Comparison of ENCODE assay signal across 20 cellular contexts in the genomic region with DNA sequence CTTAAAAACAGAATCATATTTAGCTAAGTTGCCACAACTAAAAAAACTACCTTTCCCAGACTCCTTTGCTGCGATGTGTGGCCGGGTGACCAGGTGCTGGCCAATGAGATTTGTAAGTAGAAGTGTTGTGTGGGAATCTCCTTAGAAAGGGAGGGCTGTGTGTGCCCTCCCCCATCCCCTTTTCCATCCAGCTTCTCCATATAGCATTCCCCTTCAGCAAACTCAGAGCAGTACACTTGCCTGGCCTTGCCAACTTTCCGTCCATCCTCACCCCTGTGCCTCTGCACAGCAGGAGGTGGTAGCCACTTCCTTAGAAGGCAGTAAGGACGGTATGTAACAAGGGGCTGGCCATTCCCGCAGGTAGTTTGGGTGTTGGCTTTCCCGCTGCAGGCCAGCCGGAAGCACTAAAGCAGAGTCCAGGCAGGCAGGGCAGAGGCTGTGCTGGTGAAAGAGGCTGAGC. TPM values are rescaled to one million over a fixed set of nuclear protein-coding genes. Genes with fewer than 3 reads are reported as not detected.
DNase-seq lines count a peak whose midpoint lies in the region; ATAC-seq and TF ChIP-seq lines count a peak whose summit lies in the region.
"Had no signal": no experiment of that assay in that cellular context is flagged by ENCODE, and none has a peak within 500 bp of the region (broad histone marks: within the 10 kb centered on the region; RNA-seq: fewer than 3 reads in every experiment).

No MANE protein-coding gene starts in this region.

- H3K36me3 ChIP-seq in GM23338 (ENCODE audit: insufficient read depth), result no peaks in the 10 kb centered on the region
- no peaks in the 10 kb centered on the region for H3K36me3 ChIP-seq in WERI-Rb-1
- no peaks in the 10 kb centered on the region for H3K36me3 ChIP-seq in neural progenitor cell
- H3K36me3 ChIP-seq: heart right ventricle, thyroid gland had no signal

- H3K9me3 Mint-ChIP-seq in GM23338 (no peaks in the 10 kb centered on the region), neural progenitor cell (no peaks in the 10 kb centered on the region)
- no peaks in the 10 kb centered on the region for H3K9me3 Mint-ChIP-seq in activated CD8-positive, alpha-beta T cell treated with anti-CD3 and anti-CD28 coated beads for 36 hours
- H3K9me3 Mint-ChIP-seq: activated CD4-positive, alpha-beta memory T cell treated with anti-CD3 and anti-CD28 coated beads for 36 hours; activated naive CD4-positive, alpha-beta T cell treated with anti-CD3 and anti-CD28 coated beads, Interleukin-2, amount 50 U/mL, for 72 hours; activated T-cell treated with anti-CD3 and anti-CD28 coated beads, Interleukin-2, amount 50 U/mL, for 72 hours; naive thymus-derived CD8-positive, alpha-beta T cell had no signal

- H3K79me2 ChIP-seq in GM23338 (replicated peaks; ENCODE audit: insufficient read depth) (no peaks in the 10 kb centered on the region), neural progenitor cell (ENCODE audit: low read depth) (no peaks in the 10 kb centered on the region)

- POLR2A ChIA-PET in activated CD8-positive, alpha-beta T cell treated with anti-CD3 and anti-CD28 coated beads for 36 hours (lab: Charles Lee), result no interaction called here

- H4K20me1 ChIP-seq in GM23338 (replicated peaks; ENCODE audit: insufficient read depth) (no peaks in the 10 kb centered on the region; the same call in 1 of the 2 replicates), neural progenitor cell (ENCODE audit: low read depth) (no peaks in the 10 kb centered on the region)

- H3K27me3 ChIP-seq in GM23338 (ENCODE audit: insufficient read depth) (no peaks in the 10 kb centered on the region), WERI-Rb-1 (ENCODE audit: insufficient read depth, low read depth, severe bottlenecking) (no peaks in the 10 kb centered on the region), neural progenitor cell (no peaks in the 10 kb centered on the region)
- H3K27me3 ChIP-seq: thyroid gland had no signal

- H3K9me3 ChIP-seq in WERI-Rb-1 (ENCODE audit: severe bottlenecking), result no peaks in the 10 kb centered on the region
- no peaks in the 10 kb centered on the region for H3K9me3 ChIP-seq in neural progenitor cell (ENCODE audit: low read depth)
- H3K9me3 ChIP-seq: heart right ventricle, psoas muscle, thyroid gland had no signal

- H3K4me1 ChIP-seq in GM23338 (ENCODE audit: insufficient read depth) (peaks cover 6% of the 10 kb centered on the region), neural progenitor cell (peaks cover 3% of the 10 kb centered on the region)
- H3K4me1 ChIP-seq: psoas muscle had no signal

- no peak overlapping the region for H3K27ac Mint-ChIP-seq in GM23338
- no peak overlapping the region for H3K27ac Mint-ChIP-seq in neural progenitor cell
- no peak overlapping the region for H3K27ac Mint-ChIP-seq in activated CD8-positive, alpha-beta T cell treated with anti-CD3 and anti-CD28 coated beads for 36 hours
- H3K27ac Mint-ChIP-seq: activated CD4-positive, alpha-beta memory T cell treated with anti-CD3 and anti-CD28 coated beads for 36 hours; activated naive CD4-positive, alpha-beta T cell treated with anti-CD3 and anti-CD28 coated beads, Interleukin-2, amount 50 U/mL, for 72 hours; activated T-cell treated with anti-CD3 and anti-CD28 coated beads, Interleukin-2, amount 50 U/mL, for 72 hours had no signal

- H3K36me3 Mint-ChIP-seq in GM23338 (ENCODE audit: low read depth) (no peaks in the 10 kb centered on the region), neural progenitor cell (no peaks in the 10 kb centered on the region)
- no peaks in the 10 kb centered on the region for H3K36me3 Mint-ChIP-seq in activated CD8-positive, alpha-beta T cell treated with anti-CD3 and anti-CD28 coated beads for 36 hours (ENCODE audit: low read depth)
- H3K36me3 Mint-ChIP-seq: activated CD4-positive, alpha-beta memory T cell treated with anti-CD3 and anti-CD28 coated beads for 36 hours; activated naive CD4-positive, alpha-beta T cell treated with anti-CD3 and anti-CD28 coated beads, Interleukin-2, amount 50 U/mL, for 72 hours; naive thymus-derived CD8-positive, alpha-beta T cell had no signal

- peak; percentile 66 for DNase-seq in GM23338 (ENCODE audit: low spot score)
- DNase-seq in WERI-Rb-1, result peak; percentile 43
- peak; percentile 75 for DNase-seq in iPS-NIHi11 (ENCODE audit: low spot score)
- DNase-seq in neural progenitor cell (ENCODE audit: low spot score), result no peak
- DNase-seq in SHP77 treated with DMSO at 0.1 percent for 48 hours (lab: John Stamatoyannopoulos, UW), result no peak
- DNase-seq in activated CD8-positive, alpha-beta T cell treated with anti-CD3 and anti-CD28 coated beads for 36 hours, result no peak
- DNase-seq: activated CD4-positive, alpha-beta memory T cell treated with anti-CD3 and anti-CD28 coated beads for 36 hours; activated T-cell treated with anti-CD3 and anti-CD28 coated beads, Interleukin-2, amount 50 U/mL, for 72 hours; DMS153; effector CD8-positive, alpha-beta T cell; HCEC 1CT; heart right ventricle; naive thymus-derived CD8-positive, alpha-beta T cell; NCI-H1417; psoas muscle; thyroid gland had no signal

- peak overlapping the region; percentile 11; the same call in 1 of the 2 replicates for H3K4me2 ChIP-seq in GM23338
- H3K4me2 ChIP-seq in neural progenitor cell, result no peak overlapping the region

- H3K4me3 Mint-ChIP-seq in GM23338 (no peak overlapping the region; the same call in 2 of the 3 replicates), neural progenitor cell (peak overlapping the region; percentile 31)
- H3K4me3 Mint-ChIP-seq in activated CD8-positive, alpha-beta T cell treated with anti-CD3 and anti-CD28 coated beads for 36 hours, result no peak overlapping the region
- H3K4me3 Mint-ChIP-seq: activated CD4-positive, alpha-beta memory T cell treated with anti-CD3 and anti-CD28 coated beads for 36 hours; activated T-cell treated with anti-CD3 and anti-CD28 coated beads, Interleukin-2, amount 50 U/mL, for 72 hours; naive thymus-derived CD8-positive, alpha-beta T cell had no signal

- CTCF ChIA-PET in activated CD8-positive, alpha-beta T cell treated with anti-CD3 and anti-CD28 coated beads for 36 hours (lab: Charles Lee), result no interaction called here

- H3F3A ChIP-seq in GM23338 (replicated peaks; ENCODE audit: low read depth), result no peaks in the 10 kb centered on the region
- no peaks in the 10 kb centered on the region for H3F3A ChIP-seq in neural progenitor cell (ENCODE audit: low read depth)

- peaks cover 22% of the 10 kb centered on the region for H3K4me1 Mint-ChIP-seq in GM23338
- peaks cover 19% of the 10 kb centered on the region for H3K4me1 Mint-ChIP-seq in neural progenitor cell
- no peaks in the 10 kb centered on the region for H3K4me1 Mint-ChIP-seq in activated CD8-positive, alpha-beta T cell treated with anti-CD3 and anti-CD28 coated beads for 36 hours (ENCODE audit: low read depth)

- H2AFZ ChIP-seq in GM23338 (peak overlapping the region; percentile 30), neural progenitor cell (replicated peaks) (peak overlapping the region; percentile 34)

- no peak for TF ChIP-seq CTCF in GM23338 (conservative IDR thresholded peaks at IDR 0.05; ENCODE audit: low read depth in 2 of 2)
- TF ChIP-seq CTCF in WERI-Rb-1 (IDR thresholded peaks at IDR 0.05; ENCODE audit: low read depth, low read length), result no peak
- TF ChIP-seq CTCF in neural progenitor cell (IDR thresholded peaks at IDR 0.05), result no peak
- no peak for TF ChIP-seq CTCF in activated CD8-positive, alpha-beta T cell treated with anti-CD3 and anti-CD28 coated beads for 36 hours (IDR thresholded peaks at IDR 0.05)

- peaks cover 9% of the 10 kb centered on the region; the same call in 1 of the 2 replicates for H3K9me2 ChIP-seq in GM23338 (ENCODE audit: insufficient read depth)

- H3K27me3 Mint-ChIP-seq in GM23338 (ENCODE audit: insufficient read depth, low read depth, poor library complexity) (peaks cover 11% of the 10 kb centered on the region), neural progenitor cell (ENCODE audit: insufficient read depth, low read depth) (no peaks in the 10 kb centered on the region)
- no peaks in the 10 kb centered on the region for H3K27me3 Mint-ChIP-seq in activated CD8-positive, alpha-beta T cell treated with anti-CD3 and anti-CD28 coated beads for 36 hours
- H3K27me3 Mint-ChIP-seq: activated CD4-positive, alpha-beta memory T cell treated with anti-CD3 and anti-CD28 coated beads for 36 hours had no signal

- ATAC-seq in GM23338, result peak; percentile 51
- ATAC-seq in GM19395 (IDR thresholded peaks at IDR 0.05; ENCODE audit: unreplicated experiment), result no peak
- no peak for ATAC-seq in activated CD8-positive, alpha-beta T cell treated with anti-CD3 and anti-CD28 coated beads for 36 hours
- ATAC-seq: activated naive CD4-positive, alpha-beta T cell treated with anti-CD3 and anti-CD28 coated beads, Interleukin-2, amount 50 U/mL, for 72 hours; activated T-cell treated with anti-CD3 and anti-CD28 coated beads, Interleukin-2, amount 50 U/mL, for 72 hours; naive thymus-derived CD8-positive, alpha-beta T cell; psoas muscle had no signal

- H3K9ac ChIP-seq in neural progenitor cell, result no peak overlapping the region

- H3K4me3 ChIP-seq in GM23338 (no peak overlapping the region), WERI-Rb-1 (ENCODE audit: low read depth, low read length) (no peak overlapping the region), neural progenitor cell (no peak overlapping the region)
- H3K4me3 ChIP-seq: heart right ventricle, psoas muscle, thyroid gland had no signal

- H3K27ac ChIP-seq in GM23338 (ENCODE audit: low read depth) (no peak overlapping the region), WERI-Rb-1 (no peak overlapping the region), neural progenitor cell (no peak overlapping the region)
- H3K27ac ChIP-seq: heart right ventricle, psoas muscle, RWPE1, thyroid gland had no signal

- intact Hi-C loops in activated CD8-positive, alpha-beta T cell treated with anti-CD3 and anti-CD28 coated beads for 36 hours (cut with micrococcal nuclease), result no loop called here

RNA-seq across cellular contexts. Expression of gene KCNK16, which starts 22.3 kb away (rescaled TPM):
- not detected in 2 replicates for total RNA-seq in GM23338 (2014; rRNA removed; shearing (Covaris generic))
- polyA plus RNA-seq in GM23338 (2016; fragmentation: Nextera tagmentation; extraction: Ambion mirVana), result not detected in 2 replicates
- not detected in 2 replicates for total RNA-seq in neural progenitor cell (ENCODE audit: low replicate concordance)
- not detected for total RNA-seq in activated CD8-positive, alpha-beta T cell treated with anti-CD3 and anti-CD28 coated beads for 36 hours
- total RNA-seq: activated CD4-positive, alpha-beta memory T cell treated with anti-CD3 and anti-CD28 coated beads for 36 hours; activated naive CD4-positive, alpha-beta T cell treated with anti-CD3 and anti-CD28 coated beads, Interleukin-2, amount 50 U/mL, for 72 hours; activated T-cell treated with anti-CD3 and anti-CD28 coated beads, Interleukin-2, amount 50 U/mL, for 72 hours; heart right ventricle; naive thymus-derived CD8-positive, alpha-beta T cell; psoas muscle had no signal
- polyA plus RNA-seq: BJ; heart right ventricle; naive thymus-derived CD8-positive, alpha-beta T cell; psoas muscle had no signal

RNA-seq across cellular contexts. Expression of gene KCNK17, which starts 30.6 kb away (rescaled TPM):
- total RNA-seq in GM23338 (2014; rRNA removed; shearing (Covaris generic)), result 3.1 and 3.2 TPM in 2 replicates
- polyA plus RNA-seq in GM23338 (2016; fragmentation: Nextera tagmentation; extraction: Ambion mirVana), result 1.2 and 2.2 TPM in 2 replicates
- 0.87 TPM in 1 of 2 replicates, not detected in the other for total RNA-seq in neural progenitor cell (ENCODE audit: low replicate concordance)
- not detected for total RNA-seq in activated CD8-positive, alpha-beta T cell treated with anti-CD3 and anti-CD28 coated beads for 36 hours
- total RNA-seq: activated CD4-positive, alpha-beta memory T cell treated with anti-CD3 and anti-CD28 coated beads for 36 hours; activated naive CD4-positive, alpha-beta T cell treated with anti-CD3 and anti-CD28 coated beads, Interleukin-2, amount 50 U/mL, for 72 hours; activated T-cell treated with anti-CD3 and anti-CD28 coated beads, Interleukin-2, amount 50 U/mL, for 72 hours; naive thymus-derived CD8-positive, alpha-beta T cell; psoas muscle had no signal
- polyA plus RNA-seq: BJ; naive thymus-derived CD8-positive, alpha-beta T cell had no signal

Comparison
In these comparisons a context has a peak if more than half of its experiments do, and no peak if none do; other contexts are left out.
1. DNase-seq: peak in GM23338 (single experiment), WERI-Rb-1 (single experiment) and iPS-NIHi11 (single experiment); none in neural progenitor cell (single experiment), SHP77 treated with DMSO at 0.1 percent for 48 hours (single experiment) and activated CD8-positive, alpha-beta T cell treated with anti-CD3 and anti-CD28 coated beads for 36 hours (single experiment).